Comparison of ENCODE assay signal across 1 cellular context in genomic region chr2:196957881-196958525, GRCh38.
TF ChIP-seq lines count a peak whose summit lies in the region.

No MANE protein-coding gene starts in this region.

TF ChIP-seq in WTC11, 78 proteins besides CTCF, POLR2A, EP300 and RAD21 (continued from another document):
- TF ChIP-seq JAZF1 (CRISPR knock-in tag; IDR thresholded peaks at IDR 0.05) (no peak), SOX15 (CRISPR knock-in tag; IDR thresholded peaks at IDR 0.05) (no peak), TCF7 (CRISPR knock-in tag; IDR thresholded peaks at IDR 0.05; ENCODE audit: low read depth) (no peak)
TF ChIP-seq in WTC11: peak in this region for 0.
